ENCODE assay signal across 1 cellular context in genomic region chr7:105055621-105056020, GRCh38.
TF ChIP-seq lines count a peak whose summit lies in the region.

No MANE protein-coding gene starts in this region.

TF ChIP-seq in K562, 482 proteins besides CTCF, POLR2A, EP300 and RAD21:
- TF ChIP-seq MYBL2 (IDR thresholded peaks at IDR 0.05; ENCODE audit: low read depth) (no peak), MYBL2 (CRISPR knock-in tag; IDR thresholded peaks at IDR 0.05; ENCODE audit: borderline replicate concordance) (no peak), MYNN (IDR thresholded peaks at IDR 0.05) (0 out of 2 replicates have a peak, but pooled peaks have one; percentile 59), MYNN (CRISPR knock-in tag; IDR thresholded peaks at IDR 0.05) (no peak), PTBP1 (IDR thresholded peaks at IDR 0.05; ENCODE audit: low read depth, low read length) (no peak)
